9 cellular contexts compared by ENCODE assay signal in genomic region chr9:113219186-113219936, GRCh38. TPM values are rescaled to one million over a fixed set of nuclear protein-coding genes. Genes with fewer than 3 reads are reported as not detected.
DNase-seq lines count a peak whose midpoint lies in the region; ATAC-seq, FAIRE-seq and TF ChIP-seq lines count a peak whose summit lies in the region.
"Had no signal": no experiment of that assay in that cellular context is flagged by ENCODE, and none has a peak within 500 bp of the region (broad histone marks: within the 10 kb centered on the region; RNA-seq: fewer than 3 reads in every experiment).

No MANE protein-coding gene starts in this region.

- H3K4me3 ChIP-seq in A549 = no peak overlapping the region; the same call in 2 of the 3 replicates

- H3K27ac ChIP-seq in A549 = no peak overlapping the region

- H3K27ac Mint-ChIP-seq in activated CD4-positive, alpha-beta memory T cell treated with anti-CD3 and anti-CD28 coated beads for 36 hours = peak overlapping the region; percentile 92
- H3K27ac Mint-ChIP-seq in naive B cell = peak overlapping the region; percentile 84 to 98 (median 96)

- WGBS in A549 (ENCODE audit: missing lambda C conversion rate) = 68% methylated on average over 3 of the region's 3 CpGs

- DNase-seq in A549 (ENCODE audit: low read depth in 1 of 2, low spot score in 1 of 2) = no peak
- DNase-seq in activated CD4-positive, alpha-beta memory T cell treated with anti-CD3 and anti-CD28 coated beads for 36 hours = no peak
- peak; percentile 53 for DNase-seq in naive B cell
- no peak for DNase-seq in HuH-7 (ENCODE audit: low spot score)
- no peak for DNase-seq in stimulated activated CD4-positive, alpha-beta T cell treated with anti-CD3 and anti-CD28 coated beads, Interleukin-4, amount 100 ng/mL, for 4 hours
- no peak for DNase-seq in hippocampal formation (lab: John Stamatoyannopoulos, UW)

- no peak for ATAC-seq in A549
- ATAC-seq in GM18870 (IDR thresholded peaks at IDR 0.05; ENCODE audit: unreplicated experiment) = peak; percentile 47
- ATAC-seq in HG03159 (IDR thresholded peaks at IDR 0.05; ENCODE audit: unreplicated experiment) = peak; percentile 43
- peak; percentile 47 to 53 for ATAC-seq in naive B cell (ENCODE audit: low read depth in 2 of 2)

- no peak for TF ChIP-seq POLR2A in A549 (IDR thresholded peaks at IDR 0.05; ENCODE audit: low read length)

- CTCF ChIA-PET in A549 (lab: Yijun Ruan, JAX) = interaction anchor here (1.2 kb wide), 2 partner anchors 68 to 249 kb away, joined by 3 read pairs; partner anchors contain the start of gene SLC31A2
- CTCF ChIA-PET in activated CD4-positive, alpha-beta memory T cell treated with anti-CD3 and anti-CD28 coated beads for 36 hours (lab: Charles Lee) = interaction anchor here (1.0 to 3.5 kb wide), 6 partner anchors 55 to 372 kb away, joined by 3 to 46 read pairs (median 5); partner anchors contain the start of genes ALAD, CDC26, PRPF4 and SLC31A2

- H3K4me3 Mint-ChIP-seq in activated CD4-positive, alpha-beta memory T cell treated with anti-CD3 and anti-CD28 coated beads for 36 hours = peak overlapping the region; percentile 94
- H3K4me3 Mint-ChIP-seq in naive B cell = peak overlapping the region; percentile 53 to 100 (median 96)

- H3K4me1 Mint-ChIP-seq in activated CD4-positive, alpha-beta memory T cell treated with anti-CD3 and anti-CD28 coated beads for 36 hours (ENCODE audit: low read depth) = peaks cover 45% of the 10 kb centered on the region
- H3K4me1 Mint-ChIP-seq in naive B cell = peaks cover 36 to 57% (median 55%) of the 10 kb centered on the region in 3 donors

- intact Hi-C loops in activated CD4-positive, alpha-beta memory T cell treated with anti-CD3 and anti-CD28 coated beads for 36 hours (cut with micrococcal nuclease) = no loop called here

- TF ChIP-seq RAD21 in A549 (conservative IDR thresholded peaks at IDR 0.05 in 1 of 2, IDR thresholded peaks at IDR 0.05 in 1 of 2) = no peak

- H3K9me3 Mint-ChIP-seq in activated CD4-positive, alpha-beta memory T cell treated with anti-CD3 and anti-CD28 coated beads for 36 hours = no peaks in the 10 kb centered on the region
- no peaks in the 10 kb centered on the region for H3K9me3 Mint-ChIP-seq in naive B cell

- H3K4me2 ChIP-seq in A549 = peak overlapping the region; percentile 78

- peaks cover 6% of the 10 kb centered on the region for H3K36me3 Mint-ChIP-seq in activated CD4-positive, alpha-beta memory T cell treated with anti-CD3 and anti-CD28 coated beads for 36 hours
- no peaks in the 10 kb centered on the region for H3K36me3 Mint-ChIP-seq in naive B cell

- H3K27me3 Mint-ChIP-seq in activated CD4-positive, alpha-beta memory T cell treated with anti-CD3 and anti-CD28 coated beads for 36 hours = no peaks in the 10 kb centered on the region
- H3K27me3 Mint-ChIP-seq in naive B cell = no peaks in the 10 kb centered on the region

- peaks cover 31% of the 10 kb centered on the region for H3K4me1 ChIP-seq in A549

- FAIRE-seq in A549 (lab: Jason Lieb, UNC) = no peak
- FAIRE-seq: colon had no signal

- POLR2A ChIA-PET in A549 (lab: Yijun Ruan, JAX) = no interaction called here
- POLR2A ChIA-PET in activated CD4-positive, alpha-beta memory T cell treated with anti-CD3 and anti-CD28 coated beads for 36 hours (lab: Charles Lee) = interaction anchor here (0.6 to 4.7 kb wide), 7 partner anchors 12 to 191 kb away, joined by 3 to 37 read pairs (median 4); partner anchors contain the start of genes C9orf43, CDC26, POLE3 and PRPF4

- H3K9me3 ChIP-seq in A549 = no peaks in the 10 kb centered on the region

- TF ChIP-seq CTCF in A549 (IDR thresholded peaks at IDR 0.05) = no peak

- TF ChIP-seq EP300 in A549 (IDR thresholded peaks at IDR 0.05) = no peak

TF ChIP-seq in A549, 52 proteins besides CTCF, POLR2A, EP300 and RAD21:
- TF ChIP-seq RFX5 (IDR thresholded peaks at IDR 0.05) (no peak), MAZ (IDR thresholded peaks at IDR 0.05; ENCODE audit: borderline replicate concordance, low read depth, low read length) (no peak), REST (IDR thresholded peaks at IDR 0.05) (no peak), POLR2AphosphoS2 (conservative IDR thresholded peaks at IDR 0.05; ENCODE audit: low read length) (no peak), MYC (IDR thresholded peaks at IDR 0.05; ENCODE audit: borderline replicate concordance, low read length) (no peak), NPAS2 (CRISPR knock-in tag; IDR thresholded peaks at IDR 0.05; ENCODE audit: borderline replicate concordance) (no peak), ZFP36 (IDR thresholded peaks at IDR 0.05; ENCODE audit: borderline replicate concordance, partially characterized antibody) (no peak), JUN (IDR thresholded peaks at IDR 0.05) (no peak), MAFK (IDR thresholded peaks at IDR 0.05; ENCODE audit: partially characterized antibody) (no peak), GATA3 (IDR thresholded peaks at IDR 0.05; ENCODE audit: borderline replicate concordance) (no peak), HOXB5 (CRISPR knock-in tag; IDR thresholded peaks at IDR 0.05) (no peak), EHF (CRISPR knock-in tag; IDR thresholded peaks at IDR 0.05) (no peak), CHD4 (IDR thresholded peaks at IDR 0.05; ENCODE audit: borderline replicate concordance) (no peak), RARB (CRISPR knock-in tag; IDR thresholded peaks at IDR 0.05) (no peak), EHMT2 (IDR thresholded peaks at IDR 0.05; ENCODE audit: low read depth) (no peak)

RNA-seq across cellular contexts. Expression of gene FKBP15, which starts 1.7 kb away (rescaled TPM):
- polyA plus RNA-seq in A549 (2011; rRNA removed) (26.0 and 26.8 TPM in 2 replicates), A549 (2017; fragmentation: RNase III; extraction: RNeasy Plus Mini Kit Qiagen cat#74134 plus additional on column Dnase treatment) (14.0 to 14.2 TPM (median 14.1 TPM) in 3 replicates), naive B cell (ENCODE audit: low read depth in 6 of 6) (10 to 100 TPM in 4 of 6 donors, 1 to 10 TPM in 2; 1.9 to 19.7 (median 11.1) TPM)
- polyA plus RNA-seq in A549 (2012; cell fraction: cytosol; rRNA removed) = 12.3 and 14.1 TPM in 2 replicates
- 17.7 and 21.3 TPM in 2 replicates for polyA plus RNA-seq in A549 (2012; cell fraction: nucleus; rRNA removed)
- polyA minus RNA-seq in A549 (2011; rRNA and poly(A)+ RNA removed) = 67.4 and 71.0 TPM in 2 replicates
- total RNA-seq in activated CD4-positive, alpha-beta memory T cell treated with anti-CD3 and anti-CD28 coated beads for 36 hours = 10 to 100 TPM; 25.8 to 27.7 TPM

RNA-seq across cellular contexts. Expression of gene SLC31A1, which starts 2.0 kb away (rescaled TPM):
- polyA plus RNA-seq in A549 (2011; rRNA removed) = 27.9 and 28.0 TPM in 2 replicates
- 10.4 and 12.8 TPM in 2 replicates for polyA plus RNA-seq in A549 (2012; cell fraction: cytosol; rRNA removed)
- polyA plus RNA-seq in A549 (2012; cell fraction: nucleus; rRNA removed) = 4.3 and 6.1 TPM in 2 replicates
- polyA plus RNA-seq in A549 (2017; fragmentation: RNase III; extraction: RNeasy Plus Mini Kit Qiagen cat#74134 plus additional on column Dnase treatment) = 21.6 to 24.2 TPM (median 22.7 TPM) in 3 replicates
- polyA minus RNA-seq in A549 (2011; rRNA and poly(A)+ RNA removed) = 16.4 and 17.3 TPM in 2 replicates
- total RNA-seq in activated CD4-positive, alpha-beta memory T cell treated with anti-CD3 and anti-CD28 coated beads for 36 hours = 10 to 100 TPM; 12.1 to 12.5 TPM
- polyA plus RNA-seq in naive B cell (ENCODE audit: low read depth in 6 of 6) = 1 to 10 TPM in 5 of 6 donors, not detected in 1; 1.5 to 2.7 (median 2.0) TPM

RNA-seq across cellular contexts. Expression of gene CDC26, which starts 56.0 kb away (rescaled TPM):
- polyA plus RNA-seq in A549 (2011; rRNA removed) (60.4 and 80.7 TPM in 2 replicates), A549 (2017; fragmentation: RNase III; extraction: RNeasy Plus Mini Kit Qiagen cat#74134 plus additional on column Dnase treatment) (68.2 to 69.0 TPM (median 68.9 TPM) in 3 replicates), naive B cell (ENCODE audit: low read depth in 6 of 6) (100 to 1,000 TPM in 5 of 6 donors, 10 to 100 TPM in 1; 99.0 to 184 (median 138) TPM)
- 18.6 and 29.1 TPM in 2 replicates for polyA plus RNA-seq in A549 (2012; cell fraction: cytosol; rRNA removed)
- 4.0 and 8.0 TPM in 2 replicates for polyA plus RNA-seq in A549 (2012; cell fraction: nucleus; rRNA removed)
- polyA minus RNA-seq in A549 (2011; rRNA and poly(A)+ RNA removed) = 6.4 and 9.8 TPM in 2 replicates
- total RNA-seq in activated CD4-positive, alpha-beta memory T cell treated with anti-CD3 and anti-CD28 coated beads for 36 hours = 10 to 100 TPM; 49.8 to 50.9 TPM

RNA-seq across cellular contexts. Expression of gene PRPF4, which starts 56.1 kb away (rescaled TPM):
- 61.5 and 62.1 TPM in 2 replicates for polyA plus RNA-seq in A549 (2011; rRNA removed)
- 40.5 and 44.2 TPM in 2 replicates for polyA plus RNA-seq in A549 (2012; cell fraction: cytosol; rRNA removed)
- polyA plus RNA-seq in A549 (2012; cell fraction: nucleus; rRNA removed) = 16.8 and 19.3 TPM in 2 replicates
- polyA plus RNA-seq in A549 (2017; fragmentation: RNase III; extraction: RNeasy Plus Mini Kit Qiagen cat#74134 plus additional on column Dnase treatment) = 52.2 to 58.1 TPM (median 53.4 TPM) in 3 replicates
- 42.2 and 45.1 TPM in 2 replicates for polyA minus RNA-seq in A549 (2011; rRNA and poly(A)+ RNA removed)
- 10 to 100 TPM; 47.6 to 48.7 TPM for total RNA-seq in activated CD4-positive, alpha-beta memory T cell treated with anti-CD3 and anti-CD28 coated beads for 36 hours
- 10 to 100 TPM in 5 of 6 donors, 1 to 10 TPM in 1; 8.2 to 28.2 (median 22.4) TPM for polyA plus RNA-seq in naive B cell (ENCODE audit: low read depth in 6 of 6)

Comparison
In these comparisons a context has a peak if more than half of its experiments do, and no peak if none do; other contexts are left out.
1. ATAC-seq: peak in GM18870 (single experiment), HG03159 (single experiment) and naive B cell (2 of 2); none in A549 (0 of 2).